In genomic region chr6:33420493-33421343, GRCh38 we compare ENCODE assay signal across 9 cellular contexts.
A peak's percentile ranks its signal among the peaks of the same experiment; 100 is the strongest.
DNase-seq lines count a peak whose midpoint lies in the region; ATAC-seq, FAIRE-seq and TF ChIP-seq lines count a peak whose summit lies in the region.
"Had no signal": no experiment of that assay in that cellular context is flagged by ENCODE, and none has a peak within 500 bp of the region (broad histone marks: within the 10 kb centered on the region; RNA-seq: fewer than 3 reads in every experiment).

No MANE protein-coding gene starts in this region.

- H3K4me3 ChIP-seq in endocrine pancreas (ENCODE audit: control insufficient read depth, insufficient read depth, low read length): no peak overlapping the region

- H3K27me3 ChIP-seq in endocrine pancreas (ENCODE audit: control insufficient read depth, insufficient read depth, low read length): no peaks in the 10 kb centered on the region

- TF ChIP-seq POLR2A in H54 (IDR thresholded peaks at IDR 0.05; ENCODE audit: low read depth, low read length): no peak

- peak; percentile 76 for DNase-seq in DMS 273 (lab: John Stamatoyannopoulos, UW; ENCODE audit: unreplicated experiment)
- DNase-seq in DMS 273 treated with DMSO at 0.1 percent for 48 hours (lab: John Stamatoyannopoulos, UW): no peak
- peak; percentile 93 for DNase-seq in NCI-H82 (lab: John Stamatoyannopoulos, UW)
- peak; percentile 13 for DNase-seq in retina
- no peak for DNase-seq in H54 (ENCODE audit: insufficient read length, low spot score)
- no peak for DNase-seq in stimulated activated CD4-positive, alpha-beta T cell treated with anti-CD3 and anti-CD28 coated beads, Interleukin-15, amount 100 ng/mL, for 24 hours

- no peak for FAIRE-seq in H54 (lab: Jason Lieb, UNC)

- ATAC-seq in GM18502 (IDR thresholded peaks at IDR 0.05; ENCODE audit: poor library complexity, unreplicated experiment): no peak

- H3K9me3 ChIP-seq in endocrine pancreas (ENCODE audit: control insufficient read depth, low read length): no peaks in the 10 kb centered on the region

- peak overlapping the region; percentile 55 for H3K9ac ChIP-seq in endocrine pancreas (ENCODE audit: control insufficient read depth, insufficient read depth, low read length)
- H3K9ac ChIP-seq: KMS-11 had no signal

- no peaks in the 10 kb centered on the region for H3K4me1 ChIP-seq in endocrine pancreas (ENCODE audit: control insufficient read depth, insufficient read depth, low read length)

- no peaks in the 10 kb centered on the region for H3K36me3 ChIP-seq in endocrine pancreas (ENCODE audit: control insufficient read depth, insufficient read depth, low read length)

Comparison
In these comparisons a context has a peak if more than half of its experiments do, and no peak if none do; other contexts are left out.
1. DNase-seq: peak in DMS 273 (single experiment), NCI-H82 (single experiment) and retina (single experiment); none in DMS 273 treated with DMSO at 0.1 percent for 48 hours (single experiment), H54 (single experiment) and stimulated activated CD4-positive, alpha-beta T cell treated with anti-CD3 and anti-CD28 coated beads, Interleukin-15, amount 100 ng/mL, for 24 hours (single experiment).